In genomic region chr2:230268606-230269222, GRCh38 we compare ENCODE assay signal across 10 cellular contexts. TPM values are rescaled to one million over a fixed set of nuclear protein-coding genes. Genes with fewer than 3 reads are reported as not detected.
DNase-seq lines count a peak whose midpoint lies in the region; ATAC-seq, FAIRE-seq and TF ChIP-seq lines count a peak whose summit lies in the region.
"Had no signal": no experiment of that assay in that cellular context is flagged by ENCODE, and none has a peak within 500 bp of the region (broad histone marks: within the 10 kb centered on the region; RNA-seq: fewer than 3 reads in every experiment).

No MANE protein-coding gene starts in this region.

- no peak for FAIRE-seq in small intestine (lab: Jason Lieb, UNC)
- FAIRE-seq: endometrium, H1 had no signal

- no peaks in the 10 kb centered on the region for H3K36me3 ChIP-seq in OCI-LY7 (ENCODE audit: insufficient read depth, low read length)
- H3K36me3 ChIP-seq in small intestine (ENCODE audit: control insufficient read depth in 2 of 2, insufficient read depth in 2 of 2, low read length in 2 of 2), result no peaks in the 10 kb centered on the region

- H3K36me3 Mint-ChIP-seq in activated T-helper 2 cell treated with anti-CD3 and anti-CD28 coated beads, Interferon-gamma antibody, Interleukin-2, Interleukin-4, amounts not matched to agents 10 μg/mL and 5 μg/mL and 100 μg/mL, durations not matched to agents 14 hours and 24 hours and 36 hours (ENCODE audit: low read depth), result peaks cover 96% of the 10 kb centered on the region

- no peak overlapping the region for H3K4me3 ChIP-seq in OCI-LY7 (ENCODE audit: low read depth, low read length, poor library complexity, severe bottlenecking)
- H3K4me3 ChIP-seq in small intestine (ENCODE audit: low read depth in 1 of 2, low read length in 2 of 2), result no peak overlapping the region

- no peak overlapping the region; the same call in 1 of the 2 replicates for H2AFZ ChIP-seq in OCI-LY7 (ENCODE audit: low read length)

- H3K4me2 ChIP-seq in OCI-LY7 (ENCODE audit: low read length), result no peak overlapping the region

- H3K4me3 Mint-ChIP-seq in activated T-helper 2 cell treated with anti-CD3 and anti-CD28 coated beads, Interferon-gamma antibody, Interleukin-2, Interleukin-4, amounts not matched to agents 10 μg/mL and 5 μg/mL and 100 μg/mL, durations not matched to agents 14 hours and 24 hours and 36 hours (ENCODE audit: low read depth), result peak overlapping the region; percentile 37

- peaks cover 29% of the 10 kb centered on the region for H3K9me3 Mint-ChIP-seq in activated T-helper 2 cell treated with anti-CD3 and anti-CD28 coated beads, Interferon-gamma antibody, Interleukin-2, Interleukin-4, amounts not matched to agents 10 μg/mL and 5 μg/mL and 100 μg/mL, durations not matched to agents 14 hours and 24 hours and 36 hours

- peaks cover 75% of the 10 kb centered on the region for H3K4me1 Mint-ChIP-seq in activated T-helper 2 cell treated with anti-CD3 and anti-CD28 coated beads, Interferon-gamma antibody, Interleukin-2, Interleukin-4, amounts not matched to agents 10 μg/mL and 5 μg/mL and 100 μg/mL, durations not matched to agents 14 hours and 24 hours and 36 hours (ENCODE audit: low read depth)

- intact Hi-C loops in activated T-helper 2 cell treated with anti-CD3 and anti-CD28 coated beads, Interferon-gamma antibody, Interleukin-2, Interleukin-4, amounts not matched to agents 10 μg/mL and 5 μg/mL and 100 μg/mL, durations not matched to agents 14 hours and 24 hours and 36 hours (cut with micrococcal nuclease), result loop anchor here (1.0 to 10.0 kb wide), 5 partner anchors 36 to 344 kb away; partner anchors contain the start of gene SP100
- intact Hi-C loops in OCI-LY7 (cut with micrococcal nuclease; ENCODE audit: unreplicated experiment), result no loop called here

- CTCF ChIA-PET in OCI-LY7 (lab: Charles Lee; ENCODE audit: unreplicated experiment), result no interaction called here

- no peaks in the 10 kb centered on the region for H3K27me3 Mint-ChIP-seq in activated T-helper 2 cell treated with anti-CD3 and anti-CD28 coated beads, Interferon-gamma antibody, Interleukin-2, Interleukin-4, amounts not matched to agents 10 μg/mL and 5 μg/mL and 100 μg/mL, durations not matched to agents 14 hours and 24 hours and 36 hours (ENCODE audit: low read depth)

- H3K27ac Mint-ChIP-seq in activated T-helper 2 cell treated with anti-CD3 and anti-CD28 coated beads, Interferon-gamma antibody, Interleukin-2, Interleukin-4, amounts not matched to agents 10 μg/mL and 5 μg/mL and 100 μg/mL, durations not matched to agents 14 hours and 24 hours and 36 hours, result peak overlapping the region; percentile 90

- peak; percentile 66 for ATAC-seq in GM19043 (IDR thresholded peaks at IDR 0.05; ENCODE audit: low read depth, unreplicated experiment)
- peak; percentile 62 for ATAC-seq in HG02973 (IDR thresholded peaks at IDR 0.05; ENCODE audit: unreplicated experiment)
- no peak for ATAC-seq in HG02763 (IDR thresholded peaks at IDR 0.05; ENCODE audit: unreplicated experiment)

- no peaks in the 10 kb centered on the region for H3K27me3 ChIP-seq in small intestine (ENCODE audit: control insufficient read depth in 2 of 2, insufficient read depth in 2 of 2, low read length in 2 of 2)

- H3K79me2 ChIP-seq in OCI-LY7 (ENCODE audit: insufficient read depth, low read depth, low read length), result no peaks in the 10 kb centered on the region

- H3K9me3 ChIP-seq in OCI-LY7 (ENCODE audit: low read length), result no peaks in the 10 kb centered on the region
- H3K9me3 ChIP-seq in small intestine (ENCODE audit: control insufficient read depth, low read depth), result no peaks in the 10 kb centered on the region

- no peaks in the 10 kb centered on the region for H4K20me1 ChIP-seq in OCI-LY7 (ENCODE audit: insufficient read depth, low read length)

- WGBS in small intestine, 3 donors, result 44 to 57% (median 56%) methylated on average over 3 of the region's 3 CpGs

- H3K9me2 ChIP-seq in OCI-LY7 (ENCODE audit: insufficient read depth, low read length), result no peaks in the 10 kb centered on the region

- DNase-seq in ELR (ENCODE audit: low read depth) (peak; percentile 0), NOMO-1 treated with dmso at 0.1 percent for 144 hours (lab: John Stamatoyannopoulos, UW; ENCODE audit: unreplicated experiment) (no peak), OCI-LY7 (ENCODE audit: low spot score) (no peak), small intestine (no peak)
- DNase-seq in activated T-helper 2 cell treated with anti-CD3 and anti-CD28 coated beads, Interferon-gamma antibody, Interleukin-2, Interleukin-4, amounts not matched to agents 10 μg/mL and 5 μg/mL and 100 μg/mL, durations not matched to agents 14 hours and 24 hours and 36 hours (ENCODE audit: low spot score), result no peak

- POLR2A ChIA-PET in OCI-LY7 (lab: Charles Lee), result interaction anchor here (0.6 kb wide), 2 partner anchors 10 to 14 kb away, joined by 3 to 4 read pairs; no protein-coding TSS in a partner anchor

- H3K4me1 ChIP-seq in OCI-LY7 (ENCODE audit: insufficient read depth, low read length, poor library complexity, severe bottlenecking) (no peaks in the 10 kb centered on the region), small intestine (ENCODE audit: control insufficient read depth in 2 of 2, insufficient read depth in 1 of 2, low read depth in 1 of 2, low read length in 1 of 2) (no peaks in the 10 kb centered on the region)

- no TSS peak for BruUV-seq in OCI-LY7 (replicated peaks; lab: Mats Ljungman, UMichigan)

- TF ChIP-seq CTCF in OCI-LY7 (conservative IDR thresholded peaks at IDR 0.05; ENCODE audit: low read length), result no peak

- H3K27ac ChIP-seq in OCI-LY7 (ENCODE audit: low read depth, low read length, poor library complexity, severe bottlenecking) (no peak overlapping the region), small intestine (ENCODE audit: low read depth in 1 of 2, low read length in 1 of 2) (no peak overlapping the region)

RNA-seq across cellular contexts. Expression of gene SP140, which starts 43.2 kb away (rescaled TPM):
- total RNA-seq in activated T-helper 2 cell treated with anti-CD3 and anti-CD28 coated beads, Interferon-gamma antibody, Interleukin-2, Interleukin-4, amounts not matched to agents 10 μg/mL and 5 μg/mL and 100 μg/mL, durations not matched to agents 14 hours and 24 hours and 36 hours, result 316 and 317 TPM in 2 replicates
- total RNA-seq in OCI-LY7 (2014; rRNA removed; shearing (Covaris generic)), result 4.3 and 4.8 TPM in 2 replicates
- 4.4 and 6.4 TPM in 2 replicates for total RNA-seq in OCI-LY7 (2022)
- 1 to 10 TPM in 2 of 3 donors, not detected in 1; 1.5 to 3.0 TPM for polyA plus RNA-seq in small intestine

RNA-seq across cellular contexts. Expression of gene SP110, which starts 48.9 kb away (rescaled TPM):
- 114 and 121 TPM in 2 replicates for total RNA-seq in activated T-helper 2 cell treated with anti-CD3 and anti-CD28 coated beads, Interferon-gamma antibody, Interleukin-2, Interleukin-4, amounts not matched to agents 10 μg/mL and 5 μg/mL and 100 μg/mL, durations not matched to agents 14 hours and 24 hours and 36 hours
- total RNA-seq in OCI-LY7 (2014; rRNA removed; shearing (Covaris generic)), result 15.7 and 15.8 TPM in 2 replicates
- 9.3 and 13.3 TPM in 2 replicates for total RNA-seq in OCI-LY7 (2022)
- polyA plus RNA-seq in small intestine, result 10 to 100 TPM; 11.2 to 13.7 (median 11.9) TPM

RNA-seq across cellular contexts. Expression of gene SP140L, which starts 58.3 kb away (rescaled TPM):
- total RNA-seq in activated T-helper 2 cell treated with anti-CD3 and anti-CD28 coated beads, Interferon-gamma antibody, Interleukin-2, Interleukin-4, amounts not matched to agents 10 μg/mL and 5 μg/mL and 100 μg/mL, durations not matched to agents 14 hours and 24 hours and 36 hours, result 55.7 and 59.1 TPM in 2 replicates
- total RNA-seq in OCI-LY7 (2014; rRNA removed; shearing (Covaris generic)), result 7.5 and 10.4 TPM in 2 replicates
- total RNA-seq in OCI-LY7 (2022), result 17.0 and 19.3 TPM in 2 replicates
- polyA plus RNA-seq in small intestine, result 10 to 100 TPM; 11.8 to 15.4 (median 13.5) TPM

Comparison
In these comparisons a context has a peak if more than half of its experiments do, and no peak if none do; other contexts are left out.
1. RNA of gene SP140, which starts 43.2 kb away (total RNA-seq): 316 to 317 TPM in activated T-helper 2 cell treated with anti-CD3 and anti-CD28 coated beads, Interferon-gamma antibody, Interleukin-2, Interleukin-4, amounts not matched to agents 10 μg/mL and 5 μg/mL and 100 μg/mL, durations not matched to agents 14 hours and 24 hours and 36 hours; 4.3 to 6.4 TPM in OCI-LY7; every median in the first group is over 10 times any median in the second.